19 cellular contexts compared by ENCODE assay signal in the genomic region with DNA sequence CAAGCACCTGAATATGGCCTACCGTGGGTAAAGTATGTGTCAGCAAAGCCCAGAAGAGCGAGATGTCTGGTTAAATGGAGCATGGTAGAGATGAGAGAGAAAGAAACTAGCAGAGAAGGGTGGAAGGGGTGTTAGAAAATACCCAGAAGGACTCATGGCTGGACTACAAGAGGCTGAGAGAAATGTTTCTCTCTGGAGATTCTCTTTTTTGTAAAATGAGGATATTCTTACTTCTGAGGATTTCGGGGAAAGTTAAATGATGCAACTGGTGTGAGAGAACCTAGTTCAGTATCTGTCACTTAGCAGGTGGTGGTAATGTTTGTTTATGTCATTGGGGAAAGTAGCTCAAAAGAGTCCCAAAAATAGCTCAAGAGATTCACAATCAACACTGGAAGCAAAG.
DNase-seq lines count a peak whose midpoint lies in the region; ATAC-seq and TF ChIP-seq lines count a peak whose summit lies in the region.
"Had no signal": no experiment of that assay in that cellular context is flagged by ENCODE, and none has a peak within 500 bp of the region (broad histone marks: within the 10 kb centered on the region; RNA-seq: fewer than 3 reads in every experiment).

No MANE protein-coding gene starts in this region.

- peak; percentile 13 for DNase-seq in dedifferentiated amniotic fluid mesenchymal stem cell (ENCODE audit: extremely low spot score)
- DNase-seq in NCI-H2107 treated with DMSO at 0.1 percent for 48 hours (lab: John Stamatoyannopoulos, UW; ENCODE audit: unreplicated experiment): no peak
- no peak for DNase-seq in stimulated activated CD4-positive, alpha-beta T cell treated with anti-CD3 and anti-CD28 coated beads, Interleukin-4, amount 100 ng/mL, for 4 hours
- no peak for DNase-seq in erythroblast (lab: John Stamatoyannopoulos, UW)
- DNase-seq in pons (ENCODE audit: low spot score): no peak
- DNase-seq: ACHN; Calu3; CD4-positive, alpha-beta T cell; MM.1S; NCI-H1105 treated with DMSO at 0.1 percent for 48 hours; NCI-H187; NCI-H510A; NCI-H82; SIG-M5; T-helper 2 cell had no signal

- ATAC-seq in GM18858 (IDR thresholded peaks at IDR 0.05; ENCODE audit: unreplicated experiment) (peak; percentile 68), GM21619 (IDR thresholded peaks at IDR 0.05; ENCODE audit: unreplicated experiment) (peak; percentile 47), HG02885 (IDR thresholded peaks at IDR 0.05; ENCODE audit: poor library complexity, unreplicated experiment) (peak; percentile 58)
- ATAC-seq: HepG2 had no signal

- no peak for TF ChIP-seq POLR2A in erythroblast (IDR thresholded peaks at IDR 0.05; ENCODE audit: low read length)
